Comparison of ENCODE assay signal across 23 cellular contexts in genomic region chr2:203436496-203436895, GRCh38.
"Had no signal": no experiment of that assay in that cellular context is flagged by ENCODE, and none has a peak within 500 bp of the region (broad histone marks: within the 10 kb centered on the region; RNA-seq: fewer than 3 reads in every experiment).

No MANE protein-coding gene starts in this region.

- H3K9me3 ChIP-seq: adrenal gland, ascending aorta, lower lobe of right lung, prostate gland, spleen, transverse colon had no signal

- H3K9me3 Mint-ChIP-seq: activated T-helper 17 cell treated with anti-CD3 and anti-CD28 coated beads, Interleukin-2, amount 50 U/mL, for 72 hours; central memory CD8-positive, alpha-beta T cell; naive B cell; stimulated activated naive CD8-positive, alpha-beta T cell treated with anti-CD3 and anti-CD28 coated beads, Interleukin-15, amount 100 ng/mL, for 72 hours; T-cell; T-helper 2 cell treated with Interferon-gamma antibody and Interleukin-4, amounts not matched to agents 5 μg/mL and 100 μg/mL, for 36 hours had no signal

- H3K4me1 Mint-ChIP-seq: central memory CD8-positive, alpha-beta T cell; naive B cell; stimulated activated naive CD8-positive, alpha-beta T cell treated with anti-CD3 and anti-CD28 coated beads, Interleukin-15, amount 100 ng/mL, for 72 hours; T-cell had no signal

- H3K4me3 ChIP-seq: adrenal gland, ascending aorta, coronary artery, lower lobe of right lung, prostate gland, spleen, transverse colon had no signal

- FAIRE-seq: keratinocyte, TTC549, urothelium cell line had no signal

- H3K27me3 ChIP-seq: adrenal gland, ascending aorta, spleen, transverse colon had no signal

- H3K4me3 Mint-ChIP-seq: activated naive CD8-positive, alpha-beta T cell; activated T-helper 17 cell treated with anti-CD3 and anti-CD28 coated beads, Interleukin-2, amount 50 U/mL, for 72 hours; central memory CD8-positive, alpha-beta T cell; naive B cell; stimulated activated naive CD8-positive, alpha-beta T cell treated with anti-CD3 and anti-CD28 coated beads, Interleukin-15, amount 100 ng/mL, for 72 hours; T-cell; T-helper 2 cell treated with Interferon-gamma antibody and Interleukin-4, amounts not matched to agents 5 μg/mL and 100 μg/mL, for 36 hours had no signal

- H3K27me3 Mint-ChIP-seq: activated naive CD8-positive, alpha-beta T cell; activated T-helper 17 cell treated with anti-CD3 and anti-CD28 coated beads, Interleukin-2, amount 50 U/mL, for 72 hours; central memory CD8-positive, alpha-beta T cell; stimulated activated naive CD8-positive, alpha-beta T cell treated with anti-CD3 and anti-CD28 coated beads, Interleukin-15, amount 100 ng/mL, for 72 hours; T-cell had no signal

- H3K27ac Mint-ChIP-seq: activated naive CD8-positive, alpha-beta T cell; activated T-helper 17 cell treated with anti-CD3 and anti-CD28 coated beads, Interleukin-2, amount 50 U/mL, for 72 hours; stimulated activated naive CD8-positive, alpha-beta T cell treated with anti-CD3 and anti-CD28 coated beads, Interleukin-15, amount 100 ng/mL, for 72 hours; T-cell; T-helper 2 cell treated with Interferon-gamma antibody and Interleukin-4, amounts not matched to agents 5 μg/mL and 100 μg/mL, for 36 hours had no signal

- DNase-seq: activated T-cell treated with anti-CD3 and anti-CD28 coated beads, Interleukin-2, amount 50 U/mL, for 1 hour; adrenal gland; erythroblast; foreskin fibroblast; left colon; lower lobe of right lung; mesendoderm; naive B cell; spleen; stimulated activated CD4-positive, alpha-beta T cell treated with anti-CD3 and anti-CD28 coated beads, Interleukin-4, amount 100 ng/mL, for 1 hour; stimulated activated naive CD8-positive, alpha-beta T cell treated with anti-CD3 and anti-CD28 coated beads, Interleukin-15, amount 100 ng/mL, for 72 hours; T-cell; transverse colon had no signal

- H3K4me1 ChIP-seq: adrenal gland, ascending aorta, prostate gland had no signal

- H3K27ac ChIP-seq: adrenal gland, ascending aorta, coronary artery, lower lobe of right lung, prostate gland, spleen, transverse colon had no signal

- H3K36me3 Mint-ChIP-seq: naive B cell had no signal

- ATAC-seq: activated T-helper 17 cell treated with anti-CD3 and anti-CD28 coated beads, Interleukin-2, amount 50 U/mL, for 72 hours; left colon; lower lobe of right lung; stimulated activated naive CD8-positive, alpha-beta T cell treated with anti-CD3 and anti-CD28 coated beads, Interleukin-15, amount 100 ng/mL, for 72 hours; T-cell had no signal
